27 cellular contexts compared by ENCODE assay signal in the genomic region with DNA sequence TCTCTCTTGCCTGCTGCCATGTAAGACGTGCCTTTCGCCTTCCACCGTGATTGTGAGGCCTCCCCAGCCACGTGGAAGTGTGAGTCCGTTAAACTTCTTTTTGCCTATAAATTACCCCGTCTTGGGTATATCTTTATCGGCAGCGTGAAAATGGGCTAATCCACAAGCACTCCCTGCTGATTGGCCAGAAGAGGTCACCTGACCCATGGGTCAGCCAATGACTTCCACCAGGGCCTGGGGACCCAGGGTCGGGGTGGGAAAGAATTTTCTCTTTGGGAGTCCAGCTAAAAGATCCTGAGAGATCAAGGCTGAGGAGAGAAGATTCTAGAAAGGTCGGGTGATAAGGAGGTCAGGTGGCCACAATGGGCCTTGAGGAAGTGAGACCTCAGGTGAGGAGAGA. TPM values are rescaled to one million over a fixed set of nuclear protein-coding genes. Genes with fewer than 3 reads are reported as not detected.
A peak's percentile ranks its signal among the peaks of the same experiment; 100 is the strongest.
DNase-seq lines count a peak whose midpoint lies in the region; ATAC-seq and TF ChIP-seq lines count a peak whose summit lies in the region.
"Had no signal": no experiment of that assay in that cellular context is flagged by ENCODE, and none has a peak within 500 bp of the region (broad histone marks: within the 10 kb centered on the region; RNA-seq: fewer than 3 reads in every experiment).

No MANE protein-coding gene starts in this region.

- ATAC-seq in IMR-90 (ENCODE audit: low read depth): no peak
- no peak for ATAC-seq in WTC11
- ATAC-seq in stimulated activated memory B cell treated with anti-CD40 and anti-IgM and Interleukin-4, amounts not matched to agents 10 μg/mL and 1 μg/mL and 100 μg/mL, for 72 hours: no peak

- no peak overlapping the region for H3K56ac ChIP-seq in IMR-90 (ENCODE audit: extremely low read depth, insufficient read depth, low read length)

- H2AFZ ChIP-seq in IMR-90 (replicated peaks; ENCODE audit: low read length, poor library complexity): no peak overlapping the region
- H2AFZ ChIP-seq: GM23248 had no signal

- H3K4me1 Mint-ChIP-seq in WTC11: no peaks in the 10 kb centered on the region
- H3K4me1 Mint-ChIP-seq in immature natural killer cell: peaks cover 41 to 55% of the 10 kb centered on the region in 2 donors
- peaks cover 21% of the 10 kb centered on the region for H3K4me1 Mint-ChIP-seq in stimulated activated memory B cell treated with anti-CD40 and anti-IgM and Interleukin-4, amounts not matched to agents 10 μg/mL and 1 μg/mL and 100 μg/mL, for 72 hours

- H2BK120ac ChIP-seq in IMR-90 (ENCODE audit: low read depth, low read length): no peak overlapping the region

- no peak overlapping the region for H3K9ac ChIP-seq in IMR-90 (ENCODE audit: low read depth, low read length)
- H3K9ac ChIP-seq: GM23248, KMS-11, SK-N-SH had no signal

- H2BK15ac ChIP-seq in IMR-90 (ENCODE audit: low read depth, low read length): no peak overlapping the region

- WGBS in IMR-90 (ENCODE audit: extremely low coverage in 2 of 2, insufficient read length in 1 of 2), 2 experiments: 90% methylated on average over 2 of the region's 10 CpGs; no CpG with 5 or more reads in 1 of the 2 experiments

- POLR2A ChIA-PET in IMR-90 (lab: Charles Lee; ENCODE audit: unreplicated experiment) (no interaction called here), WTC11 (lab: Charles Lee) (no interaction called here)

- H4K8ac ChIP-seq in IMR-90 (ENCODE audit: low read depth in 2 of 2, low read length in 2 of 2): no peak overlapping the region

- H3K4me3 Mint-ChIP-seq in WTC11 (no peak overlapping the region), immature natural killer cell (peak overlapping the region in 2 of 5 donors; percentile 42 to 47)
- no peak overlapping the region for H3K4me3 Mint-ChIP-seq in stimulated activated memory B cell treated with anti-CD40 and anti-IgM and Interleukin-4, amounts not matched to agents 10 μg/mL and 1 μg/mL and 100 μg/mL, for 72 hours
- H3K4me3 Mint-ChIP-seq: CD14-positive monocyte had no signal

- no peaks in the 10 kb centered on the region for H3K4me1 ChIP-seq in IMR-90 (ENCODE audit: control insufficient read depth, insufficient read depth, low read length)
- H3K4me1 ChIP-seq: BE2C had no signal

- no peak overlapping the region for H3K4ac ChIP-seq in IMR-90 (ENCODE audit: low read depth, low read length)

- H3K79me1 ChIP-seq in IMR-90 (ENCODE audit: low read depth in 1 of 2, low read length in 2 of 2): no peaks in the 10 kb centered on the region

- no peak overlapping the region for H2BK5ac ChIP-seq in IMR-90 (ENCODE audit: low read depth, low read length, poor library complexity, severe bottlenecking)

- no TSS peak for BruUV-seq in IMR-90 (replicated peaks; lab: Mats Ljungman, UMichigan)

- H2AK9ac ChIP-seq in IMR-90 (replicated peaks; ENCODE audit: low read depth, low read length, poor library complexity): no peak overlapping the region

- peaks cover 9% of the 10 kb centered on the region for H3K27me3 ChIP-seq in IMR-90 (ENCODE audit: control insufficient read depth, insufficient read depth, low read length)

- no peak overlapping the region for H3K18ac ChIP-seq in IMR-90 (ENCODE audit: low read depth, low read length)

- no peak overlapping the region for H3K4me3 ChIP-seq in IMR-90 (ENCODE audit: insufficient read depth, low read depth, low read length)
- H3K4me3 ChIP-seq: GM23248 had no signal

- H3K4me2 ChIP-seq in IMR-90 (ENCODE audit: low read depth, low read length): no peak overlapping the region
- H3K4me2 ChIP-seq: KMS-11, SK-N-SH had no signal

- H3K27ac Mint-ChIP-seq in WTC11 (no peak overlapping the region), immature natural killer cell (peak overlapping the region; percentile 73 to 98 (median 86))
- H3K27ac Mint-ChIP-seq in stimulated activated memory B cell treated with anti-CD40 and anti-IgM and Interleukin-4, amounts not matched to agents 10 μg/mL and 1 μg/mL and 100 μg/mL, for 72 hours: peak overlapping the region; percentile 40
- H3K27ac Mint-ChIP-seq: CD14-positive monocyte had no signal

- in situ Hi-C loops in IMR-90 (cut with MboI; ENCODE audit: low sequenced_read_pairs): loop anchor here (10.0 kb wide), 1 partner anchor 582 kb away; no protein-coding TSS in a partner anchor
- in situ Hi-C loops in GM13976 (cut with MboI; ENCODE audit: low sequenced_read_pairs, unreplicated experiment): loop anchor here (25.0 kb wide), 1 partner anchor 584 kb away; no protein-coding TSS in a partner anchor

- no peak overlapping the region for H4K91ac ChIP-seq in IMR-90 (ENCODE audit: insufficient read depth, low read depth, low read length)

- TF ChIP-seq CTCF in IMR-90 (conservative IDR thresholded peaks at IDR 0.05; ENCODE audit: low read depth, low read length): no peak
- TF ChIP-seq CTCF in WTC11 (IDR thresholded peaks at IDR 0.05): no peak
- no peak for TF ChIP-seq CTCF in GM13976 (IDR thresholded peaks at IDR 0.05; ENCODE audit: borderline replicate concordance, control extremely low read depth, extremely low read depth, insufficient read depth, missing control alignments)

- H3K27me3 Mint-ChIP-seq in WTC11 (ENCODE audit: low read depth) (peaks cover 2% of the 10 kb centered on the region; the same call in 1 of the 2 replicates), immature natural killer cell (ENCODE audit: low read depth in 3 of 3) (peaks cover 0 to 15% (median 0%) of the 10 kb centered on the region in 3 donors)
- peaks cover 11% of the 10 kb centered on the region for H3K27me3 Mint-ChIP-seq in stimulated activated memory B cell treated with anti-CD40 and anti-IgM and Interleukin-4, amounts not matched to agents 10 μg/mL and 1 μg/mL and 100 μg/mL, for 72 hours

- no peaks in the 10 kb centered on the region for H4K20me1 ChIP-seq in IMR-90 (ENCODE audit: insufficient read depth, low read length)

- H3K36me3 ChIP-seq in IMR-90 (ENCODE audit: control insufficient read depth, insufficient read depth, low read length): no peaks in the 10 kb centered on the region
- H3K36me3 ChIP-seq: BE2C had no signal

- H3K9me3 Mint-ChIP-seq in WTC11 (peaks cover 9% of the 10 kb centered on the region; the same call in 1 of the 2 replicates), immature natural killer cell (no peaks in the 10 kb centered on the region)
- H3K9me3 Mint-ChIP-seq in stimulated activated memory B cell treated with anti-CD40 and anti-IgM and Interleukin-4, amounts not matched to agents 10 μg/mL and 1 μg/mL and 100 μg/mL, for 72 hours: no peaks in the 10 kb centered on the region

- no peak overlapping the region for H3K14ac ChIP-seq in IMR-90 (replicated peaks; ENCODE audit: low read depth, low read length)

- dilution Hi-C loops in IMR-90 (cut with HindIII; ENCODE audit: low sequenced_read_pairs, unreplicated experiment): no loop called here

- no peak for TF ChIP-seq RAD21 in IMR-90 (IDR thresholded peaks at IDR 0.05; ENCODE audit: low read length)

- no peak overlapping the region for H2AK5ac ChIP-seq in IMR-90 (ENCODE audit: low read depth, low read length)

- no peak overlapping the region for H4K5ac ChIP-seq in IMR-90 (ENCODE audit: low read depth, low read length)

- DNase-seq in IMR-90 (no peak), WTC11 (ENCODE audit: low spot score) (no peak), immature natural killer cell (no peak), NCI-H1092 treated with DMSO at 0.1 percent for 48 hours (lab: John Stamatoyannopoulos, UW) (no peak), GM13976 (ENCODE audit: low spot score) (no peak)
- DNase-seq in activated naive CD4-positive, alpha-beta T cell (lab: John Stamatoyannopoulos, UW): no peak
- DNase-seq: BE2C, DMS153, DND-41, GM23248, H7, MM.1S, NCI-H1048, NCI-H1417 treated with DMSO at 0.1 percent for 48 hours, NCI-H1694 treated with DMSO at 0.1 percent for 48 hours, NCI-H2081 treated with DMSO at 0.1 percent for 48 hours, NCI-H2171 treated with DMSO at 0.1 percent for 48 hours, NCI-H345, NCI-H510A treated with DMSO at 0.1 percent for 48 hours, NCI-H748 treated with DMSO at 0.1 percent for 48 hours, SK-N-SH, SW 1271 had no signal

- no peak overlapping the region for H3K23ac ChIP-seq in IMR-90 (ENCODE audit: low read depth, low read length)

- CTCF ChIA-PET in IMR-90 (lab: Yijun Ruan, JAX): no interaction called here
- CTCF ChIA-PET in WTC11 (lab: Charles Lee): no interaction called here

- no peak for TF ChIP-seq POLR2A in IMR-90 (IDR thresholded peaks at IDR 0.05; ENCODE audit: low read depth, low read length)

- no peaks in the 10 kb centered on the region for H3K36me3 Mint-ChIP-seq in WTC11
- H3K36me3 Mint-ChIP-seq in immature natural killer cell: peaks cover 6 to 25% (median 21%) of the 10 kb centered on the region in 3 donors
- peaks cover 8% of the 10 kb centered on the region for H3K36me3 Mint-ChIP-seq in stimulated activated memory B cell treated with anti-CD40 and anti-IgM and Interleukin-4, amounts not matched to agents 10 μg/mL and 1 μg/mL and 100 μg/mL, for 72 hours

- H3K27ac ChIP-seq in IMR-90 (ENCODE audit: insufficient read depth, low read length): no peak overlapping the region
- H3K27ac ChIP-seq: GM23248, KMS-11 had no signal

- H3K9me1 ChIP-seq in IMR-90 (ENCODE audit: insufficient read depth, low read length): no peaks in the 10 kb centered on the region

- intact Hi-C loops in IMR-90 (cut with micrococcal nuclease): no loop called here

- H2BK20ac ChIP-seq in IMR-90 (ENCODE audit: low read depth, low read length): no peak overlapping the region

- no peaks in the 10 kb centered on the region for H3K9me3 ChIP-seq in IMR-90 (ENCODE audit: control insufficient read depth, insufficient read depth, low read length)
- H3K9me3 ChIP-seq: BE2C, SK-N-SH had no signal

TF ChIP-seq in IMR-90, 13 proteins besides CTCF, POLR2A, EP300 and RAD21 (continues in another document):
- no peak for TF ChIP-seq MAFK (IDR thresholded peaks at IDR 0.05; ENCODE audit: low read depth, low read length)

TF ChIP-seq in WTC11, 78 proteins besides CTCF, POLR2A, EP300 and RAD21 (continues in another document):
- TF ChIP-seq, protein P1, sequence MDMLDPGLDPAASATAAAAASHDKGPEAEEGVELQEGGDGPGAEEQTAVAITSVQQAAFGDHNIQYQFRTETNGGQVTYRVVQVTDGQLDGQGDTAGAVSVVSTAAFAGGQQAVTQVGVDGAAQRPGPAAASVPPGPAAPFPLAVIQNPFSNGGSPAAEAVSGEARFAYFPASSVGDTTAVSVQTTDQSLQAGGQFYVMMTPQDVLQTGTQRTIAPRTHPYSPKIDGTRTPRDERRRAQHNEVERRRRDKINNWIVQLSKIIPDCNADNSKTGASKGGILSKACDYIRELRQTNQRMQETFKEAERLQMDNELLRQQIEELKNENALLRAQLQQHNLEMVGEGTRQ (CRISPR knock-in tag; IDR thresholded peaks at IDR 0.05): peak; percentile 52

RNA-seq across cellular contexts. Expression of a gene that starts 17.1 kb away (rescaled TPM):
- not detected in 2 replicates for total RNA-seq in IMR-90 (2012; rRNA removed)
- not detected in 2 replicates for polyA plus RNA-seq in IMR-90 (2012; rRNA removed)
- polyA plus RNA-seq in IMR-90 (2012; cell fraction: cytosol; rRNA removed): not detected in 2 replicates
- not detected in 2 replicates for polyA plus RNA-seq in IMR-90 (2012; cell fraction: nucleus; rRNA removed; ENCODE audit: low replicate concordance)
- not detected in 3 replicates for total RNA-seq in WTC11 (2021)
- 10 to 100 TPM; 29.0 to 43.5 (median 32.2) TPM for polyA plus RNA-seq in immature natural killer cell
- total RNA-seq: A673, GM23248, H7, HT1080 had no signal
- polyA plus RNA-seq: GM23248, SK-N-SH had no signal

RNA-seq across cellular contexts. Expression of a gene that starts 42.2 kb away (rescaled TPM):
- total RNA-seq in IMR-90 (2012; rRNA removed): not detected in 2 replicates
- not detected in 2 replicates for polyA plus RNA-seq in IMR-90 (2012; rRNA removed)
- polyA plus RNA-seq in IMR-90 (2012; cell fraction: cytosol; rRNA removed): not detected in 2 replicates
- not detected in 2 replicates for polyA plus RNA-seq in IMR-90 (2012; cell fraction: nucleus; rRNA removed; ENCODE audit: low replicate concordance)
- total RNA-seq in WTC11 (2021): 0.17 to 0.30 TPM (median 0.21 TPM) in 3 replicates
- not detected for polyA plus RNA-seq in immature natural killer cell
- total RNA-seq: A673, GM23248, H7, HT1080 had no signal
- polyA plus RNA-seq: CD14-positive monocyte, GM23248, SK-N-SH had no signal
